ENCODE assay signal across 22 cellular contexts in the genomic region with DNA sequence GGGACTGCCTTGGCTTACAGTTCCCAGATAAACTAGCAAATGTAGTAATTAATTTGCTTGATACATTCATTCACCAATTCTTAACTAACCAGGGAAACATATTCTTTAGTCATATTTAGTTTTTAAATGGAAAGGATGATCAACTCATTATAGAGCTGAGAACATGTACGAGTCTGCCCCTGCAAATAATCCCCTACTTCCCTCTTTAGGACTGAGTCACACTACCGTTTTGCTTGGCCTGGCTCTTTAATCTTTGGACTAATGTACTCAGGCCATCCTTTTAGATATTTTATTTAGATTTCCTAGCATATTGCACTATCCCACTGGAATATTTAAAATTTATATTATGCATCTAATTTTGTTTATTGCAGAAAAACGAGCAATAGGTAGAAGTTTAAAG.
"Had no signal": no experiment of that assay in that cellular context is flagged by ENCODE, and none has a peak within 500 bp of the region (broad histone marks: within the 10 kb centered on the region; RNA-seq: fewer than 3 reads in every experiment).

No MANE protein-coding gene starts in this region.

- H3K36me3 Mint-ChIP-seq: activated CD4-positive, alpha-beta memory T cell treated with anti-CD3 and anti-CD28 coated beads for 36 hours; activated naive CD8-positive, alpha-beta T cell had no signal

- H3K4me3 ChIP-seq: Peyer's patch had no signal

- H3K4me1 Mint-ChIP-seq: activated CD4-positive, alpha-beta T cell treated with anti-CD3 and anti-CD28 coated beads, Interleukin-2, amount 10 ng/mL, durations not matched to agents 7 days and 5 days had no signal

- H3K4me3 Mint-ChIP-seq: activated CD4-positive, alpha-beta memory T cell treated with anti-CD3 and anti-CD28 coated beads for 36 hours; activated CD4-positive, alpha-beta T cell treated with anti-CD3 and anti-CD28 coated beads, Interleukin-2, amount 10 ng/mL, durations not matched to agents 7 days and 5 days; activated naive CD8-positive, alpha-beta T cell; activated T-cell treated with anti-CD3 and anti-CD28 coated beads, Interleukin-2, amount 50 U/mL, for 4 hours; T-helper 1 cell treated with Interleukin-12 subunit alpha and Interleukin-12 subunit beta and Interleukin-4 antibody, amounts not matched to agents 30 μg/mL and 1 μg/mL, for 36 hours had no signal

- H3K4me1 ChIP-seq: Peyer's patch had no signal

- H3K9me3 ChIP-seq: Peyer's patch had no signal

- H3K36me3 ChIP-seq: brain microvascular endothelial cell, Peyer's patch had no signal

- H3K27ac Mint-ChIP-seq: activated CD4-positive, alpha-beta memory T cell treated with anti-CD3 and anti-CD28 coated beads for 36 hours; activated CD4-positive, alpha-beta T cell treated with anti-CD3 and anti-CD28 coated beads, Interleukin-2, amount 10 ng/mL, durations not matched to agents 7 days and 5 days; activated naive CD8-positive, alpha-beta T cell; T-helper 1 cell treated with Interleukin-12 subunit alpha and Interleukin-12 subunit beta and Interleukin-4 antibody, amounts not matched to agents 30 μg/mL and 1 μg/mL, for 36 hours had no signal

- H3K27me3 ChIP-seq: brain microvascular endothelial cell, Peyer's patch had no signal

- DNase-seq: activated CD4-positive, alpha-beta memory T cell treated with anti-CD3 and anti-CD28 coated beads for 36 hours; activated CD4-positive, alpha-beta T cell treated with anti-CD3 and anti-CD28 coated beads, Interleukin-2, amount 10 ng/mL, durations not matched to agents 7 days and 5 days; activated CD4-positive, CD25-positive, alpha-beta regulatory T cell; activated CD8-positive, alpha-beta memory T cell treated with anti-CD3 and anti-CD28 coated beads for 24 hours; activated effector memory CD4-positive, alpha-beta T cell treated with anti-CD3 and anti-CD28 coated beads, Interleukin-2, amount 50 U/mL, for 16 hours; activated naive CD4-positive, alpha-beta T cell treated with Interleukin-2 at 50 U/mL for 16 hours; activated T-cell treated with anti-CD3 and anti-CD28 coated beads, Interleukin-2, amount 50 U/mL, for 4 hours; amygdala; brain microvascular endothelial cell; cerebellar nuclear complex; NCI-H1105; NCI-H1436; NCI-H1694 treated with DMSO at 0.1 percent for 48 hours; NCI-H2081; NCI-H510A treated with DMSO at 0.1 percent for 48 hours; NCI-H69; NK-92 treated with Interleukin-12 subunit alpha and Interleukin-12 subunit beta, amount 100 ng/mL, for 24 hours; Peyer's patch; SHP77 treated with DMSO at 0.1 percent for 48 hours had no signal

- H3K27ac ChIP-seq: brain microvascular endothelial cell, Peyer's patch, VCaP had no signal

- H3K9me3 Mint-ChIP-seq: activated CD4-positive, alpha-beta memory T cell treated with anti-CD3 and anti-CD28 coated beads for 36 hours; activated CD4-positive, alpha-beta T cell treated with anti-CD3 and anti-CD28 coated beads, Interleukin-2, amount 10 ng/mL, durations not matched to agents 7 days and 5 days; activated T-cell treated with anti-CD3 and anti-CD28 coated beads, Interleukin-2, amount 50 U/mL, for 4 hours; T-helper 1 cell treated with Interleukin-12 subunit alpha and Interleukin-12 subunit beta and Interleukin-4 antibody, amounts not matched to agents 30 μg/mL and 1 μg/mL, for 36 hours had no signal

- ATAC-seq: activated T-cell treated with anti-CD3 and anti-CD28 coated beads, Interleukin-2, amount 50 U/mL, for 4 hours had no signal
